In the genomic region with DNA sequence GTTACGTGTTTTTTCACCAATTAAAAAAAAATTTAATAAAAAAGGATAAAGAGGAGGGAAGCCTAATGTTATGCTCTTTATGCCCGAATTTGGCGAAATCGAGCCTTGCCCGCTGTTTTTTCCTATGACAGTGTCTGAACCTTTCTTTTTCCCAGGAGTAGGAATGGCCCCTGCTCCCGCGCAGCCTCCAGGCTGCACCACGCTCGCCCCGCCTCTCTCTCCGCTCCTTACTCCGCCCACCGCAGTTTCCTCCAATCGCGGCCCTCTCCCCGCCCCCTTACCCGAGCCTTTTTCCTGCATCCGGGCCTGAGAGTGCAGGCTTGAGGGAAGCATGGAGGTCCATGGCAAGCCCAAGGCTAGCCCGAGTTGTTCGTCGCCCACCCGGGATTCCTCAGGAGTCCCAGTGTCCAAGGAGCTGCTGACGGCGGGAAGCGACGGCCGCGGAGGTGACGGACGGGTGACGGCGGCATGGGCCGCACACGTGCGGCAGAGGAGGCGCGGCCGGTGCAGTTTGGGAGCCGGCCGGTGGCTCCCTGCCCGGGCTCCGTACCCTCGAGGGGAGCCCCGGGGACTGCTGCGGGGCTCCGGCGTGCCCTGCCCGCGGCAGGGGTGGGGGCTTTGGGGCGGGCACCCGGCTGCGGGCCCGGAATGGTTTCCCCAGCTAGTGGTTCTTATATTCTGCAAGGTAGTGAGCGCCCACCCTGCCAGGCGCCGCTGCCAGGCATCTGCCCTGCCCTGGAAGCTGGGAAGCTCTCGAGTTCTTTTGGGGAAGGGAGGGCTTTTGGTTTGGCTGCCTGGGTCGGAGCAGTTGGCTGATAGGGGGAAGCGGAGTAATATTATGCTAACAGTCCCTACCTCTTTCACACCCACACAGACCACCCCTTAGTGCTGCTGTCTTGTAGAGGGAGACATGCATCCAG, we compare ENCODE assay signal across 8 cellular contexts. TPM values are rescaled to one million over a fixed set of nuclear protein-coding genes. Genes with fewer than 3 reads are reported as not detected.
A peak's percentile ranks its signal among the peaks of the same experiment; 100 is the strongest.
DNase-seq lines count a peak whose midpoint lies in the region; ATAC-seq and TF ChIP-seq lines count a peak whose summit lies in the region.

Gene NOPCHAP1, plus strand, starts transcription at position 295 of the 920 bp plus-strand sequence. Its CDS starts 37 bp downstream, at position 332.

- peaks cover 35% of the 10 kb centered on the region for H3K36me3 Mint-ChIP-seq in activated naive CD8-positive, alpha-beta T cell treated with anti-CD3 and anti-CD28 coated beads, Interleukin-2, amount 50 U/mL, for 24 hours (ENCODE audit: low read depth)
- peaks cover 20% of the 10 kb centered on the region for H3K36me3 Mint-ChIP-seq in type B pancreatic cell

- H3K4me1 Mint-ChIP-seq in activated naive CD8-positive, alpha-beta T cell treated with anti-CD3 and anti-CD28 coated beads, Interleukin-2, amount 50 U/mL, for 24 hours: peaks cover 40% of the 10 kb centered on the region
- H3K4me1 Mint-ChIP-seq in type B pancreatic cell (ENCODE audit: unreplicated experiment): peaks cover 10% of the 10 kb centered on the region

- peak in 1 of 2 donors; percentile 82 for TF ChIP-seq POLR2A in heart left ventricle (IDR thresholded peaks at IDR 0.05)

- intact Hi-C loops in heart left ventricle (cut with DNase I): no loop called here

- H3K27ac Mint-ChIP-seq in activated naive CD8-positive, alpha-beta T cell treated with anti-CD3 and anti-CD28 coated beads, Interleukin-2, amount 50 U/mL, for 24 hours: peak within 1 kb of the TSS; percentile 78
- peak within 1 kb of the TSS; percentile 66 for H3K27ac Mint-ChIP-seq in type B pancreatic cell

- 0 to 1% (median 1%) methylated on average over 31 to 59 of the region's 59 CpGs for WGBS in heart left ventricle, 4 donors

- ATAC-seq in HG02763 (IDR thresholded peaks at IDR 0.05; ENCODE audit: unreplicated experiment) (peak; percentile 99), heart left ventricle (peak; percentile 99 to 100 (median 100))
- peak; percentile 98 for ATAC-seq in activated naive CD8-positive, alpha-beta T cell treated with anti-CD3 and anti-CD28 coated beads, Interleukin-2, amount 50 U/mL, for 24 hours

- DNase-seq in NCI-H1417 treated with DMSO at 0.1 percent for 48 hours (lab: John Stamatoyannopoulos, UW): peak; percentile 95
- DNase-seq in T follicular helper cell (ENCODE audit: low read depth): peak; percentile 81
- DNase-seq in activated naive CD8-positive, alpha-beta T cell treated with anti-CD3 and anti-CD28 coated beads, Interleukin-2, amount 50 U/mL, for 24 hours: peak; percentile 91
- peak; percentile 93 to 95 (median 94) for DNase-seq in heart left ventricle
- DNase-seq in pons (ENCODE audit: low spot score): peak; percentile 89
- DNase-seq in type B pancreatic cell (ENCODE audit: extremely low spot score, unreplicated experiment): peak; percentile 86

- peak within 1 kb of the TSS; percentile 86 for H3K4me3 Mint-ChIP-seq in activated naive CD8-positive, alpha-beta T cell treated with anti-CD3 and anti-CD28 coated beads, Interleukin-2, amount 50 U/mL, for 24 hours
- H3K4me3 Mint-ChIP-seq in type B pancreatic cell: peak within 1 kb of the TSS; percentile 90

- H3K9me3 Mint-ChIP-seq in activated naive CD8-positive, alpha-beta T cell treated with anti-CD3 and anti-CD28 coated beads, Interleukin-2, amount 50 U/mL, for 24 hours: no peaks in the 10 kb centered on the region
- no peaks in the 10 kb centered on the region for H3K9me3 Mint-ChIP-seq in type B pancreatic cell

- H3K36me3 ChIP-seq in heart left ventricle: peaks cover 0 to 26% (median 11%) of the 10 kb centered on the region in 9 donors

- peaks cover 8% of the 10 kb centered on the region for H3K27me3 Mint-ChIP-seq in activated naive CD8-positive, alpha-beta T cell treated with anti-CD3 and anti-CD28 coated beads, Interleukin-2, amount 50 U/mL, for 24 hours
- no peaks in the 10 kb centered on the region for H3K27me3 Mint-ChIP-seq in type B pancreatic cell

- H3K4me3 ChIP-seq in GM12875 (ENCODE audit: low read depth, low read length) (peak within 1 kb of the TSS; percentile 71), heart left ventricle (peak within 1 kb of the TSS; percentile 67 to 97 (median 92))

- TF ChIP-seq CTCF in GM12875 (IDR thresholded peaks at IDR 0.05; ENCODE audit: borderline replicate concordance, insufficient read depth, low read depth, low read length): no peak
- no peak for TF ChIP-seq CTCF in heart left ventricle (IDR thresholded peaks at IDR 0.05)
- TF ChIP-seq CTCF in type B pancreatic cell (conservative IDR thresholded peaks at IDR 0.05): no peak

- H3K27ac ChIP-seq in heart left ventricle: peak within 1 kb of the TSS in 11 of 12 donors; percentile 16 to 84 (median 77)

- H3K9me3 ChIP-seq in heart left ventricle: no peaks in the 10 kb centered on the region

- H3K4me1 ChIP-seq in heart left ventricle: peaks cover 0 to 29% (median 15%) of the 10 kb centered on the region in 12 donors

- no peaks in the 10 kb centered on the region for H3K27me3 ChIP-seq in heart left ventricle

RNA-seq across cellular contexts. Expression of gene NOPCHAP1, which starts in this region (rescaled TPM):
- 10 to 100 TPM in 4 of 9 donors, 1 to 10 TPM in 5; 3.5 to 14.5 (median 9.3) TPM for total RNA-seq in heart left ventricle
- 1 to 10 TPM; 5.6 to 7.4 TPM for polyA plus RNA-seq in heart left ventricle
- total RNA-seq in type B pancreatic cell (ENCODE audit: low replicate concordance): 15.6 and 20.1 TPM in 2 replicates

Comparison
In these comparisons a context has a peak if more than half of its experiments do, and no peak if none do; other contexts are left out.
1. Peak in every context shown above with its lines: DNase-seq, ATAC-seq, H3K4me3 ChIP-seq and H3K27ac ChIP-seq.